20 cellular contexts compared by ENCODE assay signal in the genomic region with DNA sequence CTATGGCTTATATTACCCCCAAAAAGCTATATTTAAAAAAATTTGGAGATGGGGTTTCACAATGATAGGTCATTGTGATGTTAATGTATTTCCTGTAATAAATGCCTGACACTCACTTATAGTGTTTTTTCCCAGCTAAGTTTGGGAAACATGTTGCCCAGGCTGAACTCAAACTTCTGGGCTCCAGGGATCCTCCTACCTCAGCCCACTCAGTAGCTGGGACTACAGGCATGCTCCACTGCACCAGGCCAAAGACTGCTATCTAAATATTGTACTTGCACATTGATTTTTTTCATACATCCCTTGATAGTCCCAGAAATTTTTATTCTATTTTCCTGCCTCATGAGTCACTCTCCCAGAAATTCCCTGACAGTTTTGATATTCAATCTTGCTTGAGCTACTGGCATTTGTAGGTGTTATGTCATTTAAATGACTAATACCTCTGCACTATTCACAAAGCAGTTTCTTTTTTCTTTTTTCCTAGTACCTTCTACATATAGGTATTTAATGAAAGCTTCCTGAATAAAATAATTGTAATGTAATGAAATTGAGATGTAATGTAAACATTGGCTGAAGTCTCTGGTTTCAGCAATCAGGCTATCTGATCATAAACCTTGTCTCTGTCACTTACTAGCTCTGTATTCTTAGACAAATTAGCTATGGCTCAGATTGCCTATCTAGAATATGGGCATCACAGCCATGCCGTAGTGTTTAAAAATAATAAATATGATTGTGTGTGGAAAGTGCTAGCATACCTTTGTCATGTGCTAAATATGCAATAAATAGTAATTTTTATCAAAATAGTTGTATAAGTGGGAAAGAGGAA.
DNase-seq lines count a peak whose midpoint lies in the region; FAIRE-seq and TF ChIP-seq lines count a peak whose summit lies in the region.
"Had no signal": no experiment of that assay in that cellular context is flagged by ENCODE, and none has a peak within 500 bp of the region (broad histone marks: within the 10 kb centered on the region; RNA-seq: fewer than 3 reads in every experiment).

No MANE protein-coding gene starts in this region.

- intact Hi-C loops in activated T-helper 2 cell treated with anti-CD3 and anti-CD28 coated beads, Interferon-gamma antibody, Interleukin-2, Interleukin-4, amounts not matched to agents 10 μg/mL and 5 μg/mL and 100 μg/mL, durations not matched to agents 14 hours and 24 hours and 36 hours (cut with micrococcal nuclease), result no loop called here

- DNase-seq in ELR (ENCODE audit: low read depth) (peak; percentile 70), NCI-H526 treated with DMSO at 0.1 percent for 48 hours (lab: John Stamatoyannopoulos, UW) (peak; percentile 6), bronchial epithelial cell (ENCODE audit: low read depth) (peak; percentile 37), osteocyte (ENCODE audit: extremely low spot score, unreplicated experiment) (no peak), RWPE1 (ENCODE audit: low spot score) (no peak), COR-L47 (lab: John Stamatoyannopoulos, UW) (no peak), GM03348 (ENCODE audit: low spot score) (no peak)
- DNase-seq in activated T-helper 2 cell treated with anti-CD3 and anti-CD28 coated beads, Interferon-gamma antibody, Interleukin-2, Interleukin-4, amounts not matched to agents 10 μg/mL and 5 μg/mL and 100 μg/mL, durations not matched to agents 14 hours and 24 hours and 36 hours (ENCODE audit: low spot score), result no peak
- DNase-seq: activated CD4-positive, alpha-beta T cell treated with anti-CD3 and anti-CD28 coated beads for 36 hours; activated effector memory CD4-positive, alpha-beta T cell treated with anti-CD3 and anti-CD28 coated beads, Interleukin-2, amount 50 U/mL, for 16 hours; adrenal gland; BE2C; effector CD8-positive, alpha-beta T cell; heart right ventricle; naive thymus-derived CD8-positive, alpha-beta T cell; NCI-H1930 had no signal

- H3K27ac Mint-ChIP-seq in osteocyte (ENCODE audit: unreplicated experiment), result peak overlapping the region; percentile 78
- H3K27ac Mint-ChIP-seq in activated T-helper 2 cell treated with anti-CD3 and anti-CD28 coated beads, Interferon-gamma antibody, Interleukin-2, Interleukin-4, amounts not matched to agents 10 μg/mL and 5 μg/mL and 100 μg/mL, durations not matched to agents 14 hours and 24 hours and 36 hours, result no peak overlapping the region
- H3K27ac Mint-ChIP-seq: activated CD4-positive, alpha-beta T cell treated with anti-CD3 and anti-CD28 coated beads for 36 hours; memory B cell; naive thymus-derived CD8-positive, alpha-beta T cell had no signal

- H3K4me1 Mint-ChIP-seq in osteocyte (ENCODE audit: unreplicated experiment), result peaks cover 56% of the 10 kb centered on the region
- H3K4me1 Mint-ChIP-seq in activated T-helper 2 cell treated with anti-CD3 and anti-CD28 coated beads, Interferon-gamma antibody, Interleukin-2, Interleukin-4, amounts not matched to agents 10 μg/mL and 5 μg/mL and 100 μg/mL, durations not matched to agents 14 hours and 24 hours and 36 hours (ENCODE audit: low read depth), result no peaks in the 10 kb centered on the region
- H3K4me1 Mint-ChIP-seq: activated CD4-positive, alpha-beta T cell treated with anti-CD3 and anti-CD28 coated beads for 36 hours; central memory CD8-positive, alpha-beta T cell; IgD-negative memory B cell; memory B cell; naive thymus-derived CD8-positive, alpha-beta T cell had no signal

- H3K36me3 ChIP-seq in bronchial epithelial cell (ENCODE audit: control insufficient read depth, insufficient read depth, low read length), result no peaks in the 10 kb centered on the region
- H3K36me3 ChIP-seq: adrenal gland, BE2C, heart right ventricle had no signal

- no peaks in the 10 kb centered on the region for H3K27me3 ChIP-seq in bronchial epithelial cell (ENCODE audit: control insufficient read depth, insufficient read depth, low read length)
- H3K27me3 ChIP-seq: adrenal gland, BE2C, heart right ventricle had no signal

- no peak overlapping the region for H3K4me3 Mint-ChIP-seq in osteocyte (ENCODE audit: unreplicated experiment)
- H3K4me3 Mint-ChIP-seq in activated T-helper 2 cell treated with anti-CD3 and anti-CD28 coated beads, Interferon-gamma antibody, Interleukin-2, Interleukin-4, amounts not matched to agents 10 μg/mL and 5 μg/mL and 100 μg/mL, durations not matched to agents 14 hours and 24 hours and 36 hours (ENCODE audit: low read depth), result no peak overlapping the region
- H3K4me3 Mint-ChIP-seq: activated CD4-positive, alpha-beta T cell treated with anti-CD3 and anti-CD28 coated beads for 36 hours; central memory CD8-positive, alpha-beta T cell; IgD-negative memory B cell; memory B cell; naive thymus-derived CD8-positive, alpha-beta T cell had no signal

- no peaks in the 10 kb centered on the region for H3K27me3 Mint-ChIP-seq in osteocyte (ENCODE audit: unreplicated experiment)
- H3K27me3 Mint-ChIP-seq in activated T-helper 2 cell treated with anti-CD3 and anti-CD28 coated beads, Interferon-gamma antibody, Interleukin-2, Interleukin-4, amounts not matched to agents 10 μg/mL and 5 μg/mL and 100 μg/mL, durations not matched to agents 14 hours and 24 hours and 36 hours (ENCODE audit: low read depth), result no peaks in the 10 kb centered on the region
- H3K27me3 Mint-ChIP-seq: activated CD4-positive, alpha-beta T cell treated with anti-CD3 and anti-CD28 coated beads for 36 hours; central memory CD8-positive, alpha-beta T cell; IgD-negative memory B cell; memory B cell; naive thymus-derived CD8-positive, alpha-beta T cell had no signal

- POLR2A ChIA-PET in RWPE1 (lab: Yijun Ruan, JAX; ENCODE audit: low non-redundant PET), result no interaction called here

- H3K27ac ChIP-seq in RWPE1, result no peak overlapping the region
- H3K27ac ChIP-seq: adrenal gland, heart right ventricle, PC-9 had no signal

- no peak for FAIRE-seq in bronchial epithelial cell (lab: Jason Lieb, UNC)

- H3K36me3 Mint-ChIP-seq in osteocyte (ENCODE audit: unreplicated experiment), result peaks cover 2% of the 10 kb centered on the region
- H3K36me3 Mint-ChIP-seq in activated T-helper 2 cell treated with anti-CD3 and anti-CD28 coated beads, Interferon-gamma antibody, Interleukin-2, Interleukin-4, amounts not matched to agents 10 μg/mL and 5 μg/mL and 100 μg/mL, durations not matched to agents 14 hours and 24 hours and 36 hours (ENCODE audit: low read depth), result no peaks in the 10 kb centered on the region
- H3K36me3 Mint-ChIP-seq: IgD-negative memory B cell; memory B cell; naive thymus-derived CD8-positive, alpha-beta T cell had no signal

- CTCF ChIA-PET in RWPE1 (lab: Yijun Ruan, JAX), result interaction anchor here (0.6 kb wide), 2 partner anchors 81 to 1084 kb away, joined by 3 to 4 read pairs; no protein-coding TSS in a partner anchor

- H3K9me3 Mint-ChIP-seq in osteocyte (ENCODE audit: unreplicated experiment), result no peaks in the 10 kb centered on the region
- H3K9me3 Mint-ChIP-seq in activated T-helper 2 cell treated with anti-CD3 and anti-CD28 coated beads, Interferon-gamma antibody, Interleukin-2, Interleukin-4, amounts not matched to agents 10 μg/mL and 5 μg/mL and 100 μg/mL, durations not matched to agents 14 hours and 24 hours and 36 hours, result peaks cover 14% of the 10 kb centered on the region

- TF ChIP-seq CTCF in bronchial epithelial cell (IDR thresholded peaks at IDR 0.05; ENCODE audit: insufficient read depth, low read length, severe bottlenecking), result no peak
- no peak for TF ChIP-seq CTCF in osteocyte (IDR thresholded peaks at IDR 0.05)
- no peak for TF ChIP-seq CTCF in RWPE1 (conservative IDR thresholded peaks at IDR 0.05; ENCODE audit: low read depth)

- H3K4me3 ChIP-seq in bronchial epithelial cell (ENCODE audit: low read depth, low read length), result no peak overlapping the region
- H3K4me3 ChIP-seq: adrenal gland, heart right ventricle, PC-9 had no signal

Comparison
In these comparisons a context has a peak if more than half of its experiments do, and no peak if none do; other contexts are left out.
1. DNase-seq: peak in ELR (single experiment), NCI-H526 treated with DMSO at 0.1 percent for 48 hours (single experiment) and bronchial epithelial cell (single experiment); none in osteocyte (single experiment), RWPE1 (single experiment), COR-L47 (single experiment), GM03348 (single experiment) and activated T-helper 2 cell treated with anti-CD3 and anti-CD28 coated beads, Interferon-gamma antibody, Interleukin-2, Interleukin-4, amounts not matched to agents 10 μg/mL and 5 μg/mL and 100 μg/mL, durations not matched to agents 14 hours and 24 hours and 36 hours (single experiment).